Comparison of ENCODE assay signal across 1 cellular context in genomic region chr20:51687630-51688029, GRCh38.
TF ChIP-seq lines count a peak whose summit lies in the region.

No MANE protein-coding gene starts in this region.

TF ChIP-seq in IMR-90, 13 proteins besides CTCF, POLR2A, EP300 and RAD21:
- TF ChIP-seq CEBPB (IDR thresholded peaks at IDR 0.05; ENCODE audit: low read depth, low read length) (no peak), FOS (IDR thresholded peaks at IDR 0.05; ENCODE audit: low read depth, low read length) (no peak), MXI1 (IDR thresholded peaks at IDR 0.05; ENCODE audit: borderline replicate concordance, low read depth, low read length) (no peak), CHD1 (IDR thresholded peaks at IDR 0.05; ENCODE audit: low read depth, low read length) (no peak)
